ENCODE assay signal across 1 cellular context in the genomic region with DNA sequence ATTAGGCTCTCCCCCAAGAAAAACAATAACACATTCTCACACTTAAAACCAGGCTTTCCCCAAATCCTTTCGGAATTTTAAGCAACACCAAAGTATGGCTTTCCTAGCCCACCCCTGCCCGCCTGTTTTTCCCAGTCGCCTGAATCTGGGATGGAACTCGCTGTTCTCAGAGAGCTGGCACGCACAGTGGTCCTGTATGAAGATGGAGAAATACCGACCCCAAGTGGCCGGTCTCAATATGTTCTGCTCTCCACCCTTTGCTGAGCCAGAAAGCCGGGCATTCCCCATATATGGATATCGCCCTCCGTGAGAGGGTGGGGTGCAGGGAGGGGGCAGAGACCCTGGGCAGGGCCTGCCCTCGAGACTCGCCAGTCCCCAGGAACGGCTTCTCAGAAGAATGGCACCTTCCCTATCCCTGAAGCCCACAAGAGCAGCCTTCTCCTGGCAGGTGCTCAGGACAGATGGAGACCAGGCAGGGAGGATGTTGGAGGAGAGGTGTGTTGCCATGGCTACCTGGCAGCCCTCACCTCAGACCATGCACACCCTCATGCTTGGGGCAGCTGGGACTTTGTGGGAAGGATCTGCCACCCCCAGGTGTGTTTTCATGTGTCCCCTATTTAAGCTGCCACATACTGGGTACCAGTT.
TF ChIP-seq lines count a peak whose summit lies in the region.

No MANE protein-coding gene starts in this region.

TF ChIP-seq in GM23338, 12 proteins besides CTCF, POLR2A, EP300 and RAD21 (continued from another document):
- TF ChIP-seq, protein P1, sequence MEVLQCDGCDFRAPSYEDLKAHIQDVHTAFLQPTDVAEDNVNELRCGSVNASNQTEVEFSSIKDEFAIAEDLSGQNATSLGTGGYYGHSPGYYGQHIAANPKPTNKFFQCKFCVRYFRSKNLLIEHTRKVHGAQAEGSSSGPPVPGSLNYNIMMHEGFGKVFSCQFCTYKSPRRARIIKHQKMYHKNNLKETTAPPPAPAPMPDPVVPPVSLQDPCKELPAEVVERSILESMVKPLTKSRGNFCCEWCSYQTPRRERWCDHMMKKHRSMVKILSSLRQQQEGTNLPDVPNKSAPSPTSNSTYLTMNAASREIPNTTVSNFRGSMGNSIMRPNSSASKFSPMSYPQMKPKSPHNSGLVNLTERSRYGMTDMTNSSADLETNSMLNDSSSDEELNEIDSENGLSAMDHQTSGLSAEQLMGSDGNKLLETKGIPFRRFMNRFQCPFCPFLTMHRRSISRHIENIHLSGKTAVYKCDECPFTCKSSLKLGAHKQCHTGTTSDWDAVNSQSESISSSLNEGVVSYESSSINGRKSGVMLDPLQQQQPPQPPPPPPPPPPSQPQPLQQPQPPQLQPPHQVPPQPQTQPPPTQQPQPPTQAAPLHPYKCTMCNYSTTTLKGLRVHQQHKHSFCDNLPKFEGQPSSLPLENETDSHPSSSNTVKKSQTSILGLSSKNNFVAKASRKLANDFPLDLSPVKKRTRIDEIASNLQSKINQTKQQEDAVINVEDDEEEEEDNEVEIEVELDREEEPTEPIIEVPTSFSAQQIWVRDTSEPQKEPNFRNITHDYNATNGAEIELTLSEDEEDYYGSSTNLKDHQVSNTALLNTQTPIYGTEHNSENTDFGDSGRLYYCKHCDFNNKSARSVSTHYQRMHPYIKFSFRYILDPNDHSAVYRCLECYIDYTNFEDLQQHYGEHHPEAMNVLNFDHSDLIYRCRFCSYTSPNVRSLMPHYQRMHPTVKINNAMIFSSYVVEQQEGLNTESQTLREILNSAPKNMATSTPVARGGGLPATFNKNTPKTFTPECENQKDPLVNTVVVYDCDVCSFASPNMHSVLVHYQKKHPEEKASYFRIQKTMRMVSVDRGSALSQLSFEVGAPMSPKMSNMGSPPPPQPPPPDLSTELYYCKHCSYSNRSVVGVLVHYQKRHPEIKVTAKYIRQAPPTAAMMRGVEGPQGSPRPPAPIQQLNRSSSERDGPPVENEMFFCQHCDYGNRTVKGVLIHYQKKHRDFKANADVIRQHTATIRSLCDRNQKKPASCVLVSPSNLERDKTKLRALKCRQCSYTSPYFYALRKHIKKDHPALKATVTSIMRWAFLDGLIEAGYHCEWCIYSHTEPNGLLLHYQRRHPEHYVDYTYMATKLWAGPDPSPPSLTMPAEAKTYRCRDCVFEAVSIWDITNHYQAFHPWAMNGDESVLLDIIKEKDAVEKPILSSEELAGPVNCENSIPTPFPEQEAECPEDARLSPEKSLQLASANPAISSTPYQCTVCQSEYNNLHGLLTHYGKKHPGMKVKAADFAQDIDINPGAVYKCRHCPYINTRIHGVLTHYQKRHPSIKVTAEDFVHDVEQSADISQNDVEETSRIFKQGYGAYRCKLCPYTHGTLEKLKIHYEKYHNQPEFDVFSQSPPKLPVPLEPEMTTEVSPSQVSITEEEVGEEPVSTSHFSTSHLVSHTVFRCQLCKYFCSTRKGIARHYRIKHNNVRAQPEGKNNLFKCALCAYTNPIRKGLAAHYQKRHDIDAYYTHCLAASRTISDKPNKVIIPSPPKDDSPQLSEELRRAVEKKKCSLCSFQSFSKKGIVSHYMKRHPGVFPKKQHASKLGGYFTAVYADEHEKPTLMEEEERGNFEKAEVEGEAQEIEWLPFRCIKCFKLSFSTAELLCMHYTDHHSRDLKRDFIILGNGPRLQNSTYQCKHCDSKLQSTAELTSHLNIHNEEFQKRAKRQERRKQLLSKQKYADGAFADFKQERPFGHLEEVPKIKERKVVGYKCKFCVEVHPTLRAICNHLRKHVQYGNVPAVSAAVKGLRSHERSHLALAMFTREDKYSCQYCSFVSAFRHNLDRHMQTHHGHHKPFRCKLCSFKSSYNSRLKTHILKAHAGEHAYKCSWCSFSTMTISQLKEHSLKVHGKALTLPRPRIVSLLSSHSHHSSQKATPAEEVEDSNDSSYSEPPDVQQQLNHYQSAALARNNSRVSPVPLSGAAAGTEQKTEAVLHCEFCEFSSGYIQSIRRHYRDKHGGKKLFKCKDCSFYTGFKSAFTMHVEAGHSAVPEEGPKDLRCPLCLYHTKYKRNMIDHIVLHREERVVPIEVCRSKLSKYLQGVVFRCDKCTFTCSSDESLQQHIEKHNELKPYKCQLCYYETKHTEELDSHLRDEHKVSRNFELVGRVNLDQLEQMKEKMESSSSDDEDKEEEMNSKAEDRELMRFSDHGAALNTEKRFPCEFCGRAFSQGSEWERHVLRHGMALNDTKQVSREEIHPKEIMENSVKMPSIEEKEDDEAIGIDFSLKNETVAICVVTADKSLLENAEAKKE (CRISPR knock-in tag; IDR thresholded peaks at IDR 0.05) = no peak
- TF ChIP-seq EZH2phosphoT487 (IDR thresholded peaks at IDR 0.05; ENCODE audit: unreplicated experiment) (no peak), POLR2AphosphoS5 (IDR thresholded peaks at IDR 0.05; ENCODE audit: low read depth) (no peak), ZNF114 (CRISPR knock-in tag; IDR thresholded peaks at IDR 0.05) (no peak), JUNB (IDR thresholded peaks at IDR 0.05; ENCODE audit: unreplicated experiment) (no peak), EZH2 (IDR thresholded peaks at IDR 0.05; ENCODE audit: low read depth, unreplicated experiment) (no peak), ZNF331 (CRISPR knock-in tag; IDR thresholded peaks at IDR 0.05; ENCODE audit: low read depth) (no peak), NANOG (IDR thresholded peaks at IDR 0.05; ENCODE audit: borderline replicate concordance) (no peak), CREB1 (CRISPR knock-in tag; IDR thresholded peaks at IDR 0.05; ENCODE audit: low read depth) (no peak), STAT1 (IDR thresholded peaks at IDR 0.05; ENCODE audit: unreplicated experiment) (no peak)
- TF ChIP-seq, protein P2, sequence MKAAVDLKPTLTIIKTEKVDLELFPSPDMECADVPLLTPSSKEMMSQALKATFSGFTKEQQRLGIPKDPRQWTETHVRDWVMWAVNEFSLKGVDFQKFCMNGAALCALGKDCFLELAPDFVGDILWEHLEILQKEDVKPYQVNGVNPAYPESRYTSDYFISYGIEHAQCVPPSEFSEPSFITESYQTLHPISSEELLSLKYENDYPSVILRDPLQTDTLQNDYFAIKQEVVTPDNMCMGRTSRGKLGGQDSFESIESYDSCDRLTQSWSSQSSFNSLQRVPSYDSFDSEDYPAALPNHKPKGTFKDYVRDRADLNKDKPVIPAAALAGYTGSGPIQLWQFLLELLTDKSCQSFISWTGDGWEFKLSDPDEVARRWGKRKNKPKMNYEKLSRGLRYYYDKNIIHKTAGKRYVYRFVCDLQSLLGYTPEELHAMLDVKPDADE (IDR thresholded peaks at IDR 0.05) = no peak
